1 cellular context compared by ENCODE assay signal in the genomic region with DNA sequence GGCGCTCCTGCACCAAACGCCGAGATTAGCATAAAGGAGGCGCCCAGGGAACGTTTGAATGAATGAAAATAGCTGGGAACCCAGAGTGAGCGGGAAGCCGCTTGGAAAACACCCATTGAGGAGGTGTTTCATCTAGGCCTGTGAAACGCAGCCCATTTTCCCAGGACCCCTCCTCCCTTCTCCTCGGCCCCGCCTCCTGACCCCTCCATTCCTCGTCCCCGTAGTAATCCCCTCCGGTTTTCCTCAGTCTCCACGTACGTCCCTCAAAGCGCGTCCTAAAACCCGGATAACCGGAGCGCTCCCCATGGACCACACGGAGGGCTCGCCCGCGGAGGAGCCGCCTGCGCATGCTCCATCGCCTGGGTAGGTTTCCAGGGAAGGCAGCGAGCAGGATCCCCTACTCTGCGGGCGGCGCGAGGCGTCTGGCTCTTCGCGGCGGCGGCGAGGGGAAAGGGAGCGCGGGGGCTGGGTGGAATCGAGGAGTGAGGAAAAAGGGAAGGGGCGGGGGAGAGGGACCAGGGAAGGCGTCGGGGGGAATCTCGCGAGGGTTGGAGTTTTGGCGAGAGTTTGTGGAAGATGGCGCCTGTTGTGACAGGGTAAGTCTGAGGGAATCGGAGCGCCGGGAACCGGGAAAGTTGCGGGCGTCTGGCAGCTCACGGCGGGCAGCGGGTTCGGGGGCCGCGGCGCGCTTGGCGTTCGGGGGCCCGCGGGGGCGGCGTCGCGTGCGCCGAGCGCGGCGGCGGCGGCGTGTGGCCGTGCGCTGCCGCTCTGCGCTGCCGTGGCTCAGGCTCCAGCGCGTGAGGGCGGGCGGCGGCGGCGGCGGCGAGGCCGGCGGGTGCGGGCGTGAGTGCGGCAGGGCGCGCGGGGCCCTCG.
TF ChIP-seq lines count a peak whose summit lies in the region.

A gene (plus strand): TSS at position 562 of the 873 bp plus-strand sequence. CDS start 15 bp downstream, at position 577.

TF ChIP-seq in HepG2, 621 proteins besides CTCF, POLR2A, EP300 and RAD21 (continued from another document and continues in another):
- TF ChIP-seq, protein P1, sequence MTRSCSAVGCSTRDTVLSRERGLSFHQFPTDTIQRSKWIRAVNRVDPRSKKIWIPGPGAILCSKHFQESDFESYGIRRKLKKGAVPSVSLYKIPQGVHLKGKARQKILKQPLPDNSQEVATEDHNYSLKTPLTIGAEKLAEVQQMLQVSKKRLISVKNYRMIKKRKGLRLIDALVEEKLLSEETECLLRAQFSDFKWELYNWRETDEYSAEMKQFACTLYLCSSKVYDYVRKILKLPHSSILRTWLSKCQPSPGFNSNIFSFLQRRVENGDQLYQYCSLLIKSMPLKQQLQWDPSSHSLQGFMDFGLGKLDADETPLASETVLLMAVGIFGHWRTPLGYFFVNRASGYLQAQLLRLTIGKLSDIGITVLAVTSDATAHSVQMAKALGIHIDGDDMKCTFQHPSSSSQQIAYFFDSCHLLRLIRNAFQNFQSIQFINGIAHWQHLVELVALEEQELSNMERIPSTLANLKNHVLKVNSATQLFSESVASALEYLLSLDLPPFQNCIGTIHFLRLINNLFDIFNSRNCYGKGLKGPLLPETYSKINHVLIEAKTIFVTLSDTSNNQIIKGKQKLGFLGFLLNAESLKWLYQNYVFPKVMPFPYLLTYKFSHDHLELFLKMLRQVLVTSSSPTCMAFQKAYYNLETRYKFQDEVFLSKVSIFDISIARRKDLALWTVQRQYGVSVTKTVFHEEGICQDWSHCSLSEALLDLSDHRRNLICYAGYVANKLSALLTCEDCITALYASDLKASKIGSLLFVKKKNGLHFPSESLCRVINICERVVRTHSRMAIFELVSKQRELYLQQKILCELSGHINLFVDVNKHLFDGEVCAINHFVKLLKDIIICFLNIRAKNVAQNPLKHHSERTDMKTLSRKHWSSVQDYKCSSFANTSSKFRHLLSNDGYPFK (CRISPR knock-in tag; IDR thresholded peaks at IDR 0.05; ENCODE audit: borderline replicate concordance): peak; percentile 62; the same call in 1 of the 2 replicates
- TF ChIP-seq, protein P2, sequence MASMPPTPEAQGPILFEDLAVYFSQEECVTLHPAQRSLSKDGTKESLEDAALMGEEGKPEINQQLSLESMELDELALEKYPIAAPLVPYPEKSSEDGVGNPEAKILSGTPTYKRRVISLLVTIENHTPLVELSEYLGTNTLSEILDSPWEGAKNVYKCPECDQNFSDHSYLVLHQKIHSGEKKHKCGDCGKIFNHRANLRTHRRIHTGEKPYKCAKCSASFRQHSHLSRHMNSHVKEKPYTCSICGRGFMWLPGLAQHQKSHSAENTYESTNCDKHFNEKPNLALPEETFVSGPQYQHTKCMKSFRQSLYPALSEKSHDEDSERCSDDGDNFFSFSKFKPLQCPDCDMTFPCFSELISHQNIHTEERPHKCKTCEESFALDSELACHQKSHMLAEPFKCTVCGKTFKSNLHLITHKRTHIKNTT (CRISPR knock-in tag; IDR thresholded peaks at IDR 0.05): no peak
- TF ChIP-seq TP53 (CRISPR knock-in tag; conservative IDR thresholded peaks at IDR 0.05) (no peak), JARID2 (CRISPR knock-in tag; IDR thresholded peaks at IDR 0.05; ENCODE audit: insufficient replicate concordance) (peak; percentile 81), ZNF616 (CRISPR knock-in tag; IDR thresholded peaks at IDR 0.05; ENCODE audit: low read depth) (no peak), PRMT3 (CRISPR knock-in tag; IDR thresholded peaks at IDR 0.05; ENCODE audit: borderline replicate concordance, low read depth) (no peak), SMAD9 (CRISPR knock-in tag; IDR thresholded peaks at IDR 0.05) (no peak), ARHGAP35 (CRISPR knock-in tag; IDR thresholded peaks at IDR 0.05; ENCODE audit: borderline replicate concordance) (no peak), ZNF451 (CRISPR knock-in tag; IDR thresholded peaks at IDR 0.05) (no peak), CHCHD3 (CRISPR knock-in tag; IDR thresholded peaks at IDR 0.05) (no peak), ZNF468 (CRISPR knock-in tag; IDR thresholded peaks at IDR 0.05) (no peak), KLF12 (CRISPR knock-in tag; IDR thresholded peaks at IDR 0.05; ENCODE audit: borderline replicate concordance) (0 out of 2 replicates have a peak, but pooled peaks have one; percentile 27), DNMT1 (CRISPR knock-in tag; IDR thresholded peaks at IDR 0.05) (no peak), ZNF256 (CRISPR knock-in tag; conservative IDR thresholded peaks at IDR 0.05) (no peak), ZNF563 (CRISPR knock-in tag; IDR thresholded peaks at IDR 0.05) (no peak), AHR (CRISPR knock-in tag; IDR thresholded peaks at IDR 0.05) (no peak; the same call in 1 of the 2 replicates), FLYWCH1 (CRISPR knock-in tag; IDR thresholded peaks at IDR 0.05) (no peak), ZNF501 (CRISPR knock-in tag; IDR thresholded peaks at IDR 0.05) (peak; percentile 71; the same call in 1 of the 2 replicates), ZNF567 (CRISPR knock-in tag; IDR thresholded peaks at IDR 0.05; ENCODE audit: borderline replicate concordance) (no peak), DPF2 (CRISPR knock-in tag; IDR thresholded peaks at IDR 0.05; ENCODE audit: borderline replicate concordance, low read depth) (no peak), ZNF260 (CRISPR knock-in tag; IDR thresholded peaks at IDR 0.05; ENCODE audit: borderline replicate concordance, low read depth) (no peak), NFKBIZ (CRISPR knock-in tag; IDR thresholded peaks at IDR 0.05) (0 out of 2 replicates have a peak, but pooled peaks have one; percentile 36), ZNF607 (CRISPR knock-in tag; IDR thresholded peaks at IDR 0.05; ENCODE audit: borderline replicate concordance) (peak; percentile 72; the same call in 1 of the 2 replicates), ZNF891 (CRISPR knock-in tag; IDR thresholded peaks at IDR 0.05) (no peak), ZNF577 (CRISPR knock-in tag; IDR thresholded peaks at IDR 0.05; ENCODE audit: borderline replicate concordance, low read depth) (no peak), SP5 (CRISPR knock-in tag; IDR thresholded peaks at IDR 0.05; ENCODE audit: borderline replicate concordance, low read depth) (peak; percentile 86; the same call in 1 of the 2 replicates), ZNF543 (CRISPR knock-in tag; IDR thresholded peaks at IDR 0.05) (no peak), FOXO1 (CRISPR knock-in tag; IDR thresholded peaks at IDR 0.05) (peak; percentile 32; the same call in 1 of the 2 replicates), ZNF121 (CRISPR knock-in tag; IDR thresholded peaks at IDR 0.05) (no peak), ZNF205 (CRISPR knock-in tag; IDR thresholded peaks at IDR 0.05) (0 out of 2 replicates have a peak, but pooled peaks have one; percentile 30), ELF4 (CRISPR knock-in tag; IDR thresholded peaks at IDR 0.05; ENCODE audit: borderline replicate concordance) (no peak)
- TF ChIP-seq, protein P3, sequence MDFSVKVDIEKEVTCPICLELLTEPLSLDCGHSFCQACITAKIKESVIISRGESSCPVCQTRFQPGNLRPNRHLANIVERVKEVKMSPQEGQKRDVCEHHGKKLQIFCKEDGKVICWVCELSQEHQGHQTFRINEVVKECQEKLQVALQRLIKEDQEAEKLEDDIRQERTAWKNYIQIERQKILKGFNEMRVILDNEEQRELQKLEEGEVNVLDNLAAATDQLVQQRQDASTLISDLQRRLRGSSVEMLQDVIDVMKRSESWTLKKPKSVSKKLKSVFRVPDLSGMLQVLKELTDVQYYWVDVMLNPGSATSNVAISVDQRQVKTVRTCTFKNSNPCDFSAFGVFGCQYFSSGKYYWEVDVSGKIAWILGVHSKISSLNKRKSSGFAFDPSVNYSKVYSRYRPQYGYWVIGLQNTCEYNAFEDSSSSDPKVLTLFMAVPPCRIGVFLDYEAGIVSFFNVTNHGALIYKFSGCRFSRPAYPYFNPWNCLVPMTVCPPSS (IDR thresholded peaks at IDR 0.05): no peak
- TF ChIP-seq, protein P4, sequence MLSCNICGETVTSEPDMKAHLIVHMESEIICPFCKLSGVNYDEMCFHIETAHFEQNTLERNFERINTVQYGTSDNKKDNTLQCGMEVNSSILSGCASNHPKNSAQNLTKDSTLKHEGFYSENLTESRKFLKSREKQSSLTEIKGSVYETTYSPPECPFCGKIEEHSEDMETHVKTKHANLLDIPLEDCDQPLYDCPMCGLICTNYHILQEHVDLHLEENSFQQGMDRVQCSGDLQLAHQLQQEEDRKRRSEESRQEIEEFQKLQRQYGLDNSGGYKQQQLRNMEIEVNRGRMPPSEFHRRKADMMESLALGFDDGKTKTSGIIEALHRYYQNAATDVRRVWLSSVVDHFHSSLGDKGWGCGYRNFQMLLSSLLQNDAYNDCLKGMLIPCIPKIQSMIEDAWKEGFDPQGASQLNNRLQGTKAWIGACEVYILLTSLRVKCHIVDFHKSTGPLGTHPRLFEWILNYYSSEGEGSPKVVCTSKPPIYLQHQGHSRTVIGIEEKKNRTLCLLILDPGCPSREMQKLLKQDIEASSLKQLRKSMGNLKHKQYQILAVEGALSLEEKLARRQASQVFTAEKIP (CRISPR knock-in tag; IDR thresholded peaks at IDR 0.05; ENCODE audit: borderline replicate concordance): no peak
- TF ChIP-seq, protein P5, sequence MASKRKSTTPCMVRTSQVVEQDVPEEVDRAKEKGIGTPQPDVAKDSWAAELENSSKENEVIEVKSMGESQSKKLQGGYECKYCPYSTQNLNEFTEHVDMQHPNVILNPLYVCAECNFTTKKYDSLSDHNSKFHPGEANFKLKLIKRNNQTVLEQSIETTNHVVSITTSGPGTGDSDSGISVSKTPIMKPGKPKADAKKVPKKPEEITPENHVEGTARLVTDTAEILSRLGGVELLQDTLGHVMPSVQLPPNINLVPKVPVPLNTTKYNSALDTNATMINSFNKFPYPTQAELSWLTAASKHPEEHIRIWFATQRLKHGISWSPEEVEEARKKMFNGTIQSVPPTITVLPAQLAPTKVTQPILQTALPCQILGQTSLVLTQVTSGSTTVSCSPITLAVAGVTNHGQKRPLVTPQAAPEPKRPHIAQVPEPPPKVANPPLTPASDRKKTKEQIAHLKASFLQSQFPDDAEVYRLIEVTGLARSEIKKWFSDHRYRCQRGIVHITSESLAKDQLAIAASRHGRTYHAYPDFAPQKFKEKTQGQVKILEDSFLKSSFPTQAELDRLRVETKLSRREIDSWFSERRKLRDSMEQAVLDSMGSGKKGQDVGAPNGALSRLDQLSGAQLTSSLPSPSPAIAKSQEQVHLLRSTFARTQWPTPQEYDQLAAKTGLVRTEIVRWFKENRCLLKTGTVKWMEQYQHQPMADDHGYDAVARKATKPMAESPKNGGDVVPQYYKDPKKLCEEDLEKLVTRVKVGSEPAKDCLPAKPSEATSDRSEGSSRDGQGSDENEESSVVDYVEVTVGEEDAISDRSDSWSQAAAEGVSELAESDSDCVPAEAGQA (IDR thresholded peaks at IDR 0.05; ENCODE audit: low read depth): peak; percentile 14; the same call in 1 of the 2 replicates
- TF ChIP-seq, protein P5 (CRISPR knock-in tag; IDR thresholded peaks at IDR 0.05; ENCODE audit: borderline replicate concordance): no peak
- TF ChIP-seq, protein P6, sequence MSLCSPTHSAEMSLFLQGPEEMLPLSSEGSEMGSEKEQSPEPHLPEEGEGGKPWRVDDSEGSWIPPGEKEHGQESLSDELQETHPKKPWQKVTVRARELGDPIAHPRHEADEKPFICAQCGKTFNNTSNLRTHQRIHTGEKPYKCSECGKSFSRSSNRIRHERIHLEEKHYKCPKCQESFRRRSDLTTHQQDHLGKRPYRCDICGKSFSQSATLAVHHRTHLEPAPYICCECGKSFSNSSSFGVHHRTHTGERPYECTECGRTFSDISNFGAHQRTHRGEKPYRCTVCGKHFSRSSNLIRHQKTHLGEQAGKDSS (CRISPR knock-in tag; IDR thresholded peaks at IDR 0.05; ENCODE audit: borderline replicate concordance, low read depth): peak; percentile 42; the same call in 1 of the 2 replicates
- TF ChIP-seq, protein P7, sequence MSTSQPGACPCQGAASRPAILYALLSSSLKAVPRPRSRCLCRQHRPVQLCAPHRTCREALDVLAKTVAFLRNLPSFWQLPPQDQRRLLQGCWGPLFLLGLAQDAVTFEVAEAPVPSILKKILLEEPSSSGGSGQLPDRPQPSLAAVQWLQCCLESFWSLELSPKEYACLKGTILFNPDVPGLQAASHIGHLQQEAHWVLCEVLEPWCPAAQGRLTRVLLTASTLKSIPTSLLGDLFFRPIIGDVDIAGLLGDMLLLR (CRISPR knock-in tag; IDR thresholded peaks at IDR 0.05): no peak
- TF ChIP-seq, protein P8, sequence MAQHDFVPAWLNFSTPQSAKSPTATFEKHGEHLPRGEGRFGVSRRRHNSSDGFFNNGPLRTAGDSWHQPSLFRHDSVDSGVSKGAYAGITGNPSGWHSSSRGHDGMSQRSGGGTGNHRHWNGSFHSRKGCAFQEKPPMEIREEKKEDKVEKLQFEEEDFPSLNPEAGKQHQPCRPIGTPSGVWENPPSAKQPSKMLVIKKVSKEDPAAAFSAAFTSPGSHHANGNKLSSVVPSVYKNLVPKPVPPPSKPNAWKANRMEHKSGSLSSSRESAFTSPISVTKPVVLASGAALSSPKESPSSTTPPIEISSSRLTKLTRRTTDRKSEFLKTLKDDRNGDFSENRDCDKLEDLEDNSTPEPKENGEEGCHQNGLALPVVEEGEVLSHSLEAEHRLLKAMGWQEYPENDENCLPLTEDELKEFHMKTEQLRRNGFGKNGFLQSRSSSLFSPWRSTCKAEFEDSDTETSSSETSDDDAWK (CRISPR knock-in tag; IDR thresholded peaks at IDR 0.05): no peak
- TF ChIP-seq, protein P9, sequence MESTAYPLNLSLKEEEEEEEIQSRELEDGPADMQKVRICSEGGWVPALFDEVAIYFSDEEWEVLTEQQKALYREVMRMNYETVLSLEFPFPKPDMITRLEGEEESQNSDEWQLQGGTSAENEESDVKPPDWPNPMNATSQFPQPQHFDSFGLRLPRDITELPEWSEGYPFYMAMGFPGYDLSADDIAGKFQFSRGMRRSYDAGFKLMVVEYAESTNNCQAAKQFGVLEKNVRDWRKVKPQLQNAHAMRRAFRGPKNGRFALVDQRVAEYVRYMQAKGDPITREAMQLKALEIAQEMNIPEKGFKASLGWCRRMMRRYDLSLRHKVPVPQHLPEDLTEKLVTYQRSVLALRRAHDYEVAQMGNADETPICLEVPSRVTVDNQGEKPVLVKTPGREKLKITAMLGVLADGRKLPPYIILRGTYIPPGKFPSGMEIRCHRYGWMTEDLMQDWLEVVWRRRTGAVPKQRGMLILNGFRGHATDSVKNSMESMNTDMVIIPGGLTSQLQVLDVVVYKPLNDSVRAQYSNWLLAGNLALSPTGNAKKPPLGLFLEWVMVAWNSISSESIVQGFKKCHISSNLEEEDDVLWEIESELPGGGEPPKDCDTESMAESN (CRISPR knock-in tag; conservative IDR thresholded peaks at IDR 0.05): no peak; the same call in 1 of the 2 replicates
- TF ChIP-seq, protein P10, sequence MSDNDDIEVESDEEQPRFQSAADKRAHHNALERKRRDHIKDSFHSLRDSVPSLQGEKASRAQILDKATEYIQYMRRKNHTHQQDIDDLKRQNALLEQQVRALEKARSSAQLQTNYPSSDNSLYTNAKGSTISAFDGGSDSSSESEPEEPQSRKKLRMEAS (IDR thresholded peaks at IDR 0.05): peak; percentile 70
